ENCODE assay signal across 25 cellular contexts in the genomic region with DNA sequence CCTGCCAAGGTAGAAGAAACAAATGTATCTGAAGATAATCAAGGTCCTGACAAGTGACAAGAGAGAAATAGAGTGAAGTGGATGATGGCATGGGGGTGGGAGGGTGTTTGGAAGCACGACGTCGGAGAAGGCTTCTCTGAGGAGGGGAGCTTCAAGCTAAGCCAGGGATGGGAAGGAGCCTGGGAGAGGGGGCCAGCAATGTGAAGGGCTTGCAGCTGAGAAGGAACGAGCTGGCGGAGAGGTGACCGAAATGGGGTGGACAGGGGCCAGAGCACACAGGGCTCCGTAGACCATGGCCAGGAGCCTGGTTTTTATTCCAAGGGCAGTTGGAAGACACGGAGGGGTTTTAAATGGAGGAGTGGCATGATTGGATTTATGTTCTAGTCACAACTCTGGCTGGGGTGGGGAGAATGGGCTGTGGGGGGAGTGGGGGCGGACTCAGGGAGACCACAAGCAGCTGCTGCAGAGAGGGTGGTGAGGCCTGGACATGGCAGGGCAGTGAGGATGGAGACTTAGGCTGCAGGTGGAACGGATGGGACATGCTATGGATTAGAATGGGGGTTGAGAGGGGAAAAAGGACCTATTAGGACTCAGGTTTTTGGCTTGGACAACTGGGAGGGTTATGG. TPM values are rescaled to one million over a fixed set of nuclear protein-coding genes. Genes with fewer than 3 reads are reported as not detected.
A peak's percentile ranks its signal among the peaks of the same experiment; 100 is the strongest.
DNase-seq lines count a peak whose midpoint lies in the region; ATAC-seq, FAIRE-seq and TF ChIP-seq lines count a peak whose summit lies in the region.
"Had no signal": no experiment of that assay in that cellular context is flagged by ENCODE, and none has a peak within 500 bp of the region (broad histone marks: within the 10 kb centered on the region; RNA-seq: fewer than 3 reads in every experiment).

No MANE protein-coding gene starts in this region.

- TF ChIP-seq CTCF in right atrium auricular region (IDR thresholded peaks at IDR 0.05) (no peak), astrocyte (IDR thresholded peaks at IDR 0.05; ENCODE audit: insufficient read depth, low read depth, low read length) (no peak), mucosa of descending colon (IDR thresholded peaks at IDR 0.05) (no peak), transverse colon (IDR thresholded peaks at IDR 0.05) (no peak)

- ATAC-seq in Right ventricle myocardium inferior (no peak), mucosa of descending colon (no peak), GM19023 (IDR thresholded peaks at IDR 0.05; ENCODE audit: unreplicated experiment) (no peak)
- ATAC-seq: Panc1 had no signal

- H3K27me3 Mint-ChIP-seq in astrocyte (ENCODE audit: low read depth, unreplicated experiment): peaks cover 21% of the 10 kb centered on the region
- H3K27me3 Mint-ChIP-seq: activated naive CD8-positive, alpha-beta T cell had no signal

- H3K79me2 ChIP-seq in astrocyte (ENCODE audit: insufficient read depth, low read length): no peaks in the 10 kb centered on the region
- H3K79me2 ChIP-seq: parathyroid adenoma had no signal

- no peak overlapping the region for H3K27ac ChIP-seq in right atrium auricular region
- H3K27ac ChIP-seq in astrocyte (ENCODE audit: low read depth, low read length): no peak overlapping the region
- H3K27ac ChIP-seq in transverse colon: no peak overlapping the region
- H3K27ac ChIP-seq: foreskin keratinocyte, parathyroid adenoma, SK-N-MC, thoracic aorta, WERI-Rb-1 had no signal

- no peak overlapping the region for H3K4me3 Mint-ChIP-seq in astrocyte (ENCODE audit: unreplicated experiment)
- H3K4me3 Mint-ChIP-seq: activated CD4-positive, alpha-beta memory T cell treated with anti-CD3 and anti-CD28 coated beads, Interleukin-2, amount 10 ng/mL, durations not matched to agents 7 days and 5 days; activated naive CD8-positive, alpha-beta T cell; naive B cell had no signal

- WGBS in transverse colon (ENCODE audit: low coverage in 1 of 2), 2 donors: 84 to 88% methylated on average over 8 to 10 of the region's 10 CpGs

- H3K27me3 ChIP-seq in right atrium auricular region (no peaks in the 10 kb centered on the region), astrocyte (ENCODE audit: insufficient read depth, low read length) (no peaks in the 10 kb centered on the region), transverse colon (no peaks in the 10 kb centered on the region)
- H3K27me3 ChIP-seq: hepatocyte had no signal

- DNase-seq in Right ventricle myocardium inferior (ENCODE audit: missing footprints) (peak; percentile 5), right atrium auricular region (ENCODE audit: low spot score) (no peak), astrocyte (ENCODE audit: low read depth) (no peak), mucosa of descending colon (peak in 2 of 3 donors; percentile 1 to 27), transverse colon (peak; percentile 6), OCI-M1 (lab: John Stamatoyannopoulos, UW) (no peak), amniotic stem cell (lab: John Stamatoyannopoulos, UW) (no peak)
- DNase-seq: activated CD4-positive, alpha-beta memory T cell treated with anti-CD3 and anti-CD28 coated beads, Interleukin-2, amount 10 ng/mL, durations not matched to agents 7 days and 5 days; effector memory CD4-positive, alpha-beta T cell; naive B cell; NCI-H1105; NCI-H2029 treated with DMSO at 0.1 percent for 48 hours; NK-92 treated with Interleukin-12 subunit alpha and Interleukin-12 subunit beta, amount 100 ng/mL, for 24 hours; WERI-Rb-1 had no signal

- no peak for TF ChIP-seq POLR2A in transverse colon (IDR thresholded peaks at IDR 0.05)

- H2AFZ ChIP-seq in astrocyte (ENCODE audit: low read depth, low read length): no peak overlapping the region
- H2AFZ ChIP-seq: hepatocyte, parathyroid adenoma had no signal

- H3K4me1 ChIP-seq in right atrium auricular region (peaks cover 0 to 17% of the 10 kb centered on the region in 2 donors), astrocyte (ENCODE audit: insufficient read depth, low read length) (peaks cover 8% of the 10 kb centered on the region), mucosa of descending colon (ENCODE audit: low read depth) (peaks cover 25% of the 10 kb centered on the region), transverse colon (peaks cover 18 to 37% (median 34%) of the 10 kb centered on the region in 4 donors)
- H3K4me1 ChIP-seq: foreskin keratinocyte, parathyroid adenoma had no signal

- no peak overlapping the region for H3K4me3 ChIP-seq in right atrium auricular region
- no peak overlapping the region for H3K4me3 ChIP-seq in astrocyte (ENCODE audit: insufficient read depth, low read depth, low read length)
- H3K4me3 ChIP-seq in mucosa of descending colon: no peak overlapping the region
- no peak overlapping the region for H3K4me3 ChIP-seq in transverse colon
- H3K4me3 ChIP-seq: hepatocyte, SK-N-MC, thoracic aorta had no signal

- TF ChIP-seq EP300 in transverse colon (IDR thresholded peaks at IDR 0.05; ENCODE audit: low read depth): no peak

- no peak for FAIRE-seq in astrocyte (lab: Jason Lieb, UNC)
- FAIRE-seq: islet of Langerhans had no signal

- peaks cover 10% of the 10 kb centered on the region for H3K4me1 Mint-ChIP-seq in astrocyte (ENCODE audit: low read depth, unreplicated experiment)

- intact Hi-C loops in Right ventricle myocardium inferior (cut with DNase I) (loop anchor here (5.0 kb wide), 1 partner anchor 102 kb away; the partner anchor contains the start of gene GSTM2), mucosa of descending colon (cut with DNase I, micrococcal nuclease) (loop anchor here in 1 of 2 donors (10.0 kb wide), 1 partner anchor 224 kb away; the partner anchor contains the start of gene GNAI3), transverse colon (cut with DNase I; ENCODE audit: low total_unique reads) (no loop called here)

- H3K4me2 ChIP-seq in astrocyte (ENCODE audit: low read length): peak overlapping the region; percentile 42
- H3K4me2 ChIP-seq: hepatocyte had no signal

- H3K9me3 Mint-ChIP-seq in astrocyte (ENCODE audit: unreplicated experiment): no peaks in the 10 kb centered on the region
- H3K9me3 Mint-ChIP-seq: activated CD4-positive, alpha-beta memory T cell treated with anti-CD3 and anti-CD28 coated beads, Interleukin-2, amount 10 ng/mL, durations not matched to agents 7 days and 5 days; naive B cell had no signal

- H3K36me3 Mint-ChIP-seq in astrocyte (ENCODE audit: low read depth, unreplicated experiment): no peaks in the 10 kb centered on the region
- H3K36me3 Mint-ChIP-seq: activated naive CD8-positive, alpha-beta T cell; naive B cell had no signal

- H3K36me3 ChIP-seq in right atrium auricular region: no peaks in the 10 kb centered on the region
- no peaks in the 10 kb centered on the region for H3K36me3 ChIP-seq in astrocyte (ENCODE audit: insufficient read depth, low read length)
- no peaks in the 10 kb centered on the region for H3K36me3 ChIP-seq in mucosa of descending colon (ENCODE audit: low read depth)
- H3K36me3 ChIP-seq in transverse colon: no peaks in the 10 kb centered on the region
- H3K36me3 ChIP-seq: thoracic aorta, WERI-Rb-1 had no signal

- H3K9ac ChIP-seq in astrocyte (ENCODE audit: low read length): peak overlapping the region; percentile 9
- H3K9ac ChIP-seq: parathyroid adenoma had no signal

- in situ Hi-C loops in transverse colon (cut with MboI; ENCODE audit: low pct_ligation_motif_present in 1 of 4, low pct_unique_long_range_greater_than_20kb in 1 of 4, low sequenced_read_pairs in 3 of 4): no loop called here

- H3K9me3 ChIP-seq in right atrium auricular region (no peaks in the 10 kb centered on the region), astrocyte (ENCODE audit: insufficient read depth, low read depth, low read length) (no peaks in the 10 kb centered on the region), mucosa of descending colon (no peaks in the 10 kb centered on the region), transverse colon (no peaks in the 10 kb centered on the region)
- H3K9me3 ChIP-seq: thoracic aorta had no signal

- H3K27ac Mint-ChIP-seq in astrocyte (ENCODE audit: unreplicated experiment): no peak overlapping the region
- H3K27ac Mint-ChIP-seq: activated CD4-positive, alpha-beta memory T cell treated with anti-CD3 and anti-CD28 coated beads, Interleukin-2, amount 10 ng/mL, durations not matched to agents 7 days and 5 days; activated naive CD8-positive, alpha-beta T cell had no signal

- no peaks in the 10 kb centered on the region for H4K20me1 ChIP-seq in astrocyte (ENCODE audit: insufficient read depth, low read length)

RNA-seq across cellular contexts. Expression of gene EPS8L3, which starts 5.1 kb away (rescaled TPM):
- total RNA-seq in Right ventricle myocardium inferior (not detected), right atrium auricular region (under 1 TPM in 1 of 2 donors, not detected in 1; 0.19 TPM), astrocyte (not detected in 2 replicates), mucosa of descending colon (100 to 1,000 TPM; 211 to 539 (median 356) TPM), transverse colon (100 to 1,000 TPM; 228 to 468 (median 363) TPM)
- total RNA-seq: activated CD4-positive, alpha-beta memory T cell treated with anti-CD3 and anti-CD28 coated beads, Interleukin-2, amount 10 ng/mL, durations not matched to agents 7 days and 5 days; cerebellum; foreskin keratinocyte; T-helper 2 cell treated with Interferon-gamma antibody and Interleukin-4, amounts not matched to agents 100 ng/mL and 5 ng/mL, for 36 hours had no signal

RNA-seq across cellular contexts. Expression of gene GSTM3, which starts 28.0 kb away (rescaled TPM):
- total RNA-seq in Right ventricle myocardium inferior: 121 TPM
- 100 to 1,000 TPM; 121 to 197 TPM for total RNA-seq in right atrium auricular region
- total RNA-seq in astrocyte: 25.4 and 26.1 TPM in 2 replicates
- 10 to 100 TPM in 2 of 3 donors, 1 to 10 TPM in 1; 4.9 to 84.8 (median 12.4) TPM for total RNA-seq in mucosa of descending colon
- 10 to 100 TPM in 3 of 4 donors, 1 to 10 TPM in 1; 8.2 to 34.1 (median 24.3) TPM for total RNA-seq in transverse colon

RNA-seq across cellular contexts. Expression of gene GSTM5, which starts 56.8 kb away (rescaled TPM):
- total RNA-seq in Right ventricle myocardium inferior (2.8 TPM), right atrium auricular region (1 to 10 TPM; 2.8 to 3.6 TPM), astrocyte (not detected in 2 replicates), mucosa of descending colon (1 to 10 TPM; 2.5 to 6.1 (median 4.8) TPM), transverse colon (1 to 10 TPM in 2 of 4 donors, not detected in 2; 1.2 to 1.4 TPM)
- total RNA-seq: activated CD4-positive, alpha-beta memory T cell treated with anti-CD3 and anti-CD28 coated beads, Interleukin-2, amount 10 ng/mL, durations not matched to agents 7 days and 5 days; foreskin keratinocyte had no signal

Comparison
In these comparisons a context has a peak if more than half of its experiments do, and no peak if none do; other contexts are left out.
1. DNase-seq: peak in Right ventricle myocardium inferior (single experiment), mucosa of descending colon (2 of 3) and transverse colon (single experiment); none in right atrium auricular region (single experiment), astrocyte (single experiment), OCI-M1 (single experiment) and amniotic stem cell (single experiment).
2. RNA of gene EPS8L3, which starts 5.1 kb away (total RNA-seq): 228 to 468 TPM in transverse colon and 211 to 539 TPM in mucosa of descending colon; 0.19 TPM in right atrium auricular region, not detected in Right ventricle myocardium inferior (single experiment) and not detected in astrocyte; every median in the first group is over 100 times any median in the second.